ENCODE assay signal across 17 cellular contexts in genomic region chr1:14655386-14655785, GRCh38. TPM values are rescaled to one million over a fixed set of nuclear protein-coding genes. Genes with fewer than 3 reads are reported as not detected.
DNase-seq lines count a peak whose midpoint lies in the region; ATAC-seq and TF ChIP-seq lines count a peak whose summit lies in the region.
"Had no signal": no experiment of that assay in that cellular context is flagged by ENCODE, and none has a peak within 500 bp of the region (broad histone marks: within the 10 kb centered on the region; RNA-seq: fewer than 3 reads in every experiment).

No MANE protein-coding gene starts in this region.

- H3K9me3 ChIP-seq in endodermal cell (ENCODE audit: control insufficient read depth, low read length) = no peaks in the 10 kb centered on the region
- no peaks in the 10 kb centered on the region for H3K9me3 ChIP-seq in neural progenitor cell (ENCODE audit: low read depth)
- H3K9me3 ChIP-seq: BLaER1 had no signal

- H3K4me3 ChIP-seq in endodermal cell (ENCODE audit: low read length) = no peak overlapping the region
- H3K4me3 ChIP-seq in neural progenitor cell = no peak overlapping the region
- H3K4me3 ChIP-seq: BLaER1, GM12878, GM23338 had no signal

- peaks cover 52% of the 10 kb centered on the region for H3K4me1 Mint-ChIP-seq in endodermal cell
- peaks cover 45% of the 10 kb centered on the region for H3K4me1 Mint-ChIP-seq in neural progenitor cell
- H3K4me1 Mint-ChIP-seq: CD4-positive, alpha-beta memory T cell had no signal

- H3K36me3 ChIP-seq in endodermal cell (ENCODE audit: control insufficient read depth, insufficient read depth, low read length) (no peaks in the 10 kb centered on the region), neural progenitor cell (no peaks in the 10 kb centered on the region)
- H3K36me3 ChIP-seq: BLaER1 had no signal

- H3K4me1 ChIP-seq in endodermal cell (ENCODE audit: control insufficient read depth, insufficient read depth, low read length) (peaks cover 29% of the 10 kb centered on the region), neural progenitor cell (peaks cover 41% of the 10 kb centered on the region)
- H3K4me1 ChIP-seq: BLaER1 had no signal

- H3K36me3 Mint-ChIP-seq in endodermal cell (ENCODE audit: low read depth) = no peaks in the 10 kb centered on the region
- H3K36me3 Mint-ChIP-seq in neural progenitor cell = no peaks in the 10 kb centered on the region
- H3K36me3 Mint-ChIP-seq: CD14-positive monocyte; CD4-positive, alpha-beta memory T cell had no signal

- peak; percentile 55 for DNase-seq in NCI-H82 treated with DMSO at 0.1 percent for 48 hours (lab: John Stamatoyannopoulos, UW; ENCODE audit: unreplicated experiment)
- DNase-seq in endodermal cell = no peak
- no peak for DNase-seq in neural progenitor cell (ENCODE audit: low spot score)
- DNase-seq in retina = peak; percentile 35
- no peak for DNase-seq in OCI-M1 (lab: John Stamatoyannopoulos, UW)
- DNase-seq: 8988T; CD4-positive, alpha-beta memory T cell; DND-41; EL; HCEC 1CT had no signal

- H2AFZ ChIP-seq in neural progenitor cell (replicated peaks) = no peak overlapping the region
- H2AFZ ChIP-seq: GM23338 had no signal

- no peak for TF ChIP-seq CTCF in endodermal cell (conservative IDR thresholded peaks at IDR 0.05)
- no peak for TF ChIP-seq CTCF in neural progenitor cell (IDR thresholded peaks at IDR 0.05)

- no peaks in the 10 kb centered on the region for H4K20me1 ChIP-seq in neural progenitor cell (ENCODE audit: low read depth)
- H4K20me1 ChIP-seq: BLaER1 had no signal

- no peaks in the 10 kb centered on the region for H3F3A ChIP-seq in neural progenitor cell (ENCODE audit: low read depth)

- peaks cover 7% of the 10 kb centered on the region for H3K79me2 ChIP-seq in neural progenitor cell (ENCODE audit: low read depth)

- WGBS in endodermal cell (ENCODE audit: insufficient coverage in 1 of 2, insufficient read length in 1 of 2), 2 experiments = 95 to 98% methylated on average over 7 of the region's 7 CpGs

- H3K4me3 Mint-ChIP-seq in endodermal cell = no peak overlapping the region
- H3K4me3 Mint-ChIP-seq in neural progenitor cell = no peak overlapping the region
- H3K4me3 Mint-ChIP-seq: CD14-positive monocyte; CD4-positive, alpha-beta memory T cell; GM23338 had no signal

- H3K27me3 ChIP-seq in endodermal cell (ENCODE audit: control insufficient read depth, insufficient read depth, low read length, poor library complexity, severe bottlenecking) (no peaks in the 10 kb centered on the region), neural progenitor cell (no peaks in the 10 kb centered on the region)
- H3K27me3 ChIP-seq: BLaER1 had no signal

- H3K27me3 Mint-ChIP-seq in endodermal cell (ENCODE audit: insufficient read depth) = no peaks in the 10 kb centered on the region
- H3K27me3 Mint-ChIP-seq in neural progenitor cell (ENCODE audit: insufficient read depth, low read depth) = peaks cover 11% of the 10 kb centered on the region

- H3K9me3 Mint-ChIP-seq in endodermal cell = no peaks in the 10 kb centered on the region
- H3K9me3 Mint-ChIP-seq in neural progenitor cell = no peaks in the 10 kb centered on the region
- H3K9me3 Mint-ChIP-seq: GM23338 had no signal

- H3K27ac Mint-ChIP-seq in endodermal cell (peak overlapping the region; percentile 1), neural progenitor cell (peak overlapping the region; percentile 47)
- H3K27ac Mint-ChIP-seq: CD14-positive monocyte; CD4-positive, alpha-beta memory T cell; GM23338 had no signal

- no peak overlapping the region for H3K9ac ChIP-seq in endodermal cell (ENCODE audit: extremely low read depth, low read length, poor library complexity, severe bottlenecking)
- H3K9ac ChIP-seq in neural progenitor cell = no peak overlapping the region
- H3K9ac ChIP-seq: BLaER1 had no signal

- ATAC-seq in GM19455 (IDR thresholded peaks at IDR 0.05; ENCODE audit: unreplicated experiment) (no peak), GM18498 (IDR thresholded peaks at IDR 0.05; ENCODE audit: unreplicated experiment) (no peak)
- ATAC-seq: GM12878, GM23338 had no signal

- no peak overlapping the region for H3K4me2 ChIP-seq in neural progenitor cell
- H3K4me2 ChIP-seq: BLaER1, GM23338 had no signal

- H3K27ac ChIP-seq in endodermal cell (ENCODE audit: low read depth, low read length) (no peak overlapping the region), neural progenitor cell (no peak overlapping the region)
- H3K27ac ChIP-seq: HL-60 had no signal

RNA-seq across cellular contexts. Expression of gene KAZN, which starts 56.9 kb away (rescaled TPM):
- 10 to 100 TPM; 12.4 to 13.9 TPM for total RNA-seq in endodermal cell
- 13.3 TPM for polyA plus RNA-seq in endodermal cell (2013, experiment 1 of 2)
- polyA plus RNA-seq in endodermal cell (2013, experiment 2 of 2) = 12.1 TPM
- total RNA-seq in neural progenitor cell (ENCODE audit: low replicate concordance) = 6.1 and 9.1 TPM in 2 replicates
- polyA plus RNA-seq: CD14-positive monocyte had no signal

Comparison
In these comparisons a context has a peak if more than half of its experiments do, and no peak if none do; other contexts are left out.
1. DNase-seq: peak in NCI-H82 treated with DMSO at 0.1 percent for 48 hours (single experiment) and retina (single experiment); none in endodermal cell (single experiment), neural progenitor cell (single experiment) and OCI-M1 (single experiment).